ENCODE assay signal across 30 cellular contexts in the genomic region with DNA sequence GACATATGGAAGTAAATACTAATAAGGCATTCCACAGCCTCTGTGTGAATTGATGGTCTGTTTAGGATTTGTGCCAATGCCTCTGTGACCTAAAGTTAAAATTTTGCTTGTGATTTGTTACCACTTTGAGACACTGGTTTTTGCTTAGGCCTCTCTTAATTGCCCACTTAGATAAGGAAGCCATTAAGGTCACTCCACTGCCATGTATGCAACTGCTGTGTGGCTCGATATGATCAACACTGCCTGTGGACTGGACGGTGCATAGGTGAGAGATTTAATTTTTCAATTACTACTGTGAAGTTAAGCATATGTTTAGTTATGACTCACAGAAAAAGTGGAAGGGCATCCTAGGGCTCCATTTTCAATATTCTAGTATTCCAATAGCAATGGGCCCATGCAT. TPM values are rescaled to one million over a fixed set of nuclear protein-coding genes. Genes with fewer than 3 reads are reported as not detected.
"Had no signal": no experiment of that assay in that cellular context is flagged by ENCODE, and none has a peak within 500 bp of the region (broad histone marks: within the 10 kb centered on the region; RNA-seq: fewer than 3 reads in every experiment).

No MANE protein-coding gene starts in this region.

- H3K27ac ChIP-seq: neural progenitor cell, ovary, parathyroid adenoma, psoas muscle, right lobe of liver, sigmoid colon, stomach, thoracic aorta, thyroid gland, tibial nerve, upper lobe of left lung, vagina had no signal

- H3K4me3 ChIP-seq: neural progenitor cell, ovary, psoas muscle, right lobe of liver, sigmoid colon, stomach, thoracic aorta, thyroid gland, tibial nerve, upper lobe of left lung, vagina had no signal

- ATAC-seq: psoas muscle; right cardiac atrium; stimulated activated effector memory CD8-positive, alpha-beta T cell treated with anti-CD3 and anti-CD28 coated beads, Interleukin-12 subunit alpha, Interleukin-12 subunit beta, amount 100 ng/mL, for 72 hours; stimulated activated naive B cell treated with anti-CD40 and anti-IgM and Interleukin-4, amounts not matched to agents 10 μg/mL and 1 μg/mL and 100 μg/mL, for 72 hours had no signal

- DNase-seq: occipital lobe; ovary; posterior cingulate gyrus; psoas muscle; right cardiac atrium; right lobe of liver; sigmoid colon; small intestine; stimulated activated CD4-positive, alpha-beta T cell treated with anti-CD3 and anti-CD28 coated beads, Interleukin-15, amount 100 ng/mL, for 24 hours; stimulated activated CD4-positive, alpha-beta T cell treated with anti-CD3 and anti-CD28 coated beads, Interleukin-2, amount 100 ng/mL, for 24 hours; stimulated activated CD4-positive, alpha-beta T cell treated with anti-CD3 and anti-CD28 coated beads, Interleukin-2, amount 100 ng/mL, for 48 hours; stimulated activated CD4-positive, alpha-beta T cell treated with anti-CD3 and anti-CD28 coated beads, Interleukin-4, amount 100 ng/mL, for 24 hours; stimulated activated naive B cell treated with anti-CD40 and anti-IgM and Interleukin-4, amounts not matched to agents 10 μg/mL and 1 μg/mL and 100 μg/mL, for 72 hours; stimulated activated naive CD4-positive, alpha-beta T cell treated with Interleukin-2 at 50 U/mL for 16 hours; stomach; thyroid gland; trophoblast cell; upper lobe of left lung had no signal

- H3K79me2 ChIP-seq: parathyroid adenoma had no signal

- H3K4me2 ChIP-seq: neural progenitor cell had no signal

- H3K9ac ChIP-seq: neural progenitor cell, parathyroid adenoma had no signal

- H3K4me1 ChIP-seq: neural progenitor cell, parathyroid adenoma, psoas muscle, stomach, thyroid gland, tibial nerve, upper lobe of left lung, vagina had no signal

- H3K9me3 ChIP-seq: ovary, psoas muscle, right lobe of liver, sigmoid colon, stomach, thoracic aorta, thyroid gland, tibial nerve, upper lobe of left lung, vagina had no signal

- H2AFZ ChIP-seq: neural progenitor cell, parathyroid adenoma had no signal

- H3K27me3 ChIP-seq: neural progenitor cell, ovary, right lobe of liver, sigmoid colon, stomach, thyroid gland, tibial nerve, upper lobe of left lung, vagina had no signal

- H3K36me3 ChIP-seq: neural progenitor cell, ovary, right lobe of liver had no signal

RNA-seq across cellular contexts. Expression of gene CSRP3, which starts 36.9 kb away (rescaled TPM):
- total RNA-seq: osteoblast, progenitor cell of endocrine pancreas, renal cortical epithelial cell, sigmoid colon, stomach, subcutaneous adipose tissue, temporal lobe, thoracic aorta, thyroid gland, tibial nerve, upper lobe of left lung, vagina had no signal
- polyA plus RNA-seq: neural cell had no signal
